8 cellular contexts compared by ENCODE assay signal in the genomic region with DNA sequence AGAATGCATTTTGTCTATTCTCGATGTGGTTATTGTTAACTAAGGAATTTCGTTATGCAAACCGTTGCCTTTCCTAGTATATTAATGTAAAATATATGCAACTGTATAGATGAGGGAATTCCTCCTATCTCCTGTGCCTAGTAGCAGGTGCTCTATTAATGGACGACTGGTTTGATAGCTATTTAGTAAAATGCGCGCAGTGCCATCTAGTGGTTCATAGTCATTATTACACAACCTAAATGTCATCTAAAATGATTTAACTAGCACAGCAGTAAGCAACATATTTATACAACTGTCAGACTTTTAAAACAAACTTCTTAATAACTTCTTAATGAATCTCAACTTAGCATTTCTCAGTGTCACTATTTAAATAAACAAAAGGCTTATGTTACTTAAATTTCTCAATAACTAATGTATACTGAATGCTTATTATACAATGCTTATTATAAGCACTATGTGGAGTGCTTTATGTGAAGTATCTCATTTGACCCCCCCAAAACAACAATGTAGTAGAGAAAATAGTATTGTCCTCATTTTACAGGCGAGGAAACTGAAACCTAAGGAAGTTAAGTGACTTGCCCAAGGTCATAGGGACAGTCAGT.
DNase-seq lines count a peak whose midpoint lies in the region; ATAC-seq and TF ChIP-seq lines count a peak whose summit lies in the region.

No MANE protein-coding gene starts in this region.

- peak; percentile 78 for DNase-seq in DMS153 treated with DMSO at 0.1 percent for 48 hours (lab: John Stamatoyannopoulos, UW; ENCODE audit: unreplicated experiment)
- peak; percentile 98 for DNase-seq in NCI-H510A treated with DMSO at 0.1 percent for 48 hours (lab: John Stamatoyannopoulos, UW)
- DNase-seq in activated naive CD8-positive, alpha-beta T cell treated with anti-CD3 and anti-CD28 coated beads for 36 hours = peak; percentile 4
- no peak for DNase-seq in glutamatergic neuron
- DNase-seq in putamen (ENCODE audit: low spot score) = peak; percentile 71
- DNase-seq in mesenteric fat pad (ENCODE audit: low spot score) = no peak

- TF ChIP-seq CTCF in glutamatergic neuron (IDR thresholded peaks at IDR 0.05; ENCODE audit: partially characterized antibody, unreplicated experiment) = peak; percentile 83

- peaks cover 3% of the 10 kb centered on the region for H3K9me3 Mint-ChIP-seq in activated naive CD8-positive, alpha-beta T cell treated with anti-CD3 and anti-CD28 coated beads for 36 hours
- H3K9me3 Mint-ChIP-seq in glutamatergic neuron (ENCODE audit: unreplicated experiment) = no peaks in the 10 kb centered on the region

- H3K27ac Mint-ChIP-seq in activated naive CD8-positive, alpha-beta T cell treated with anti-CD3 and anti-CD28 coated beads for 36 hours = no peak overlapping the region
- H3K27ac Mint-ChIP-seq in glutamatergic neuron (ENCODE audit: unreplicated experiment) = no peak overlapping the region

- H3K27me3 Mint-ChIP-seq in activated naive CD8-positive, alpha-beta T cell treated with anti-CD3 and anti-CD28 coated beads for 36 hours = peaks cover 20% of the 10 kb centered on the region
- H3K27me3 Mint-ChIP-seq in glutamatergic neuron (ENCODE audit: unreplicated experiment) = peaks cover 1% of the 10 kb centered on the region

- ATAC-seq in GM19397 (IDR thresholded peaks at IDR 0.05; ENCODE audit: unreplicated experiment) = peak; percentile 84
- peak; percentile 62 for ATAC-seq in HG03520 (IDR thresholded peaks at IDR 0.05; ENCODE audit: unreplicated experiment)

- no peak overlapping the region for H3K4me3 Mint-ChIP-seq in activated naive CD8-positive, alpha-beta T cell treated with anti-CD3 and anti-CD28 coated beads for 36 hours
- no peak overlapping the region for H3K4me3 Mint-ChIP-seq in glutamatergic neuron (ENCODE audit: unreplicated experiment)

- H3K4me1 Mint-ChIP-seq in activated naive CD8-positive, alpha-beta T cell treated with anti-CD3 and anti-CD28 coated beads for 36 hours = peaks cover 9% of the 10 kb centered on the region
- H3K4me1 Mint-ChIP-seq in glutamatergic neuron (ENCODE audit: low read depth, unreplicated experiment) = no peaks in the 10 kb centered on the region

- H3K36me3 Mint-ChIP-seq in activated naive CD8-positive, alpha-beta T cell treated with anti-CD3 and anti-CD28 coated beads for 36 hours = no peaks in the 10 kb centered on the region
- no peaks in the 10 kb centered on the region for H3K36me3 Mint-ChIP-seq in glutamatergic neuron (ENCODE audit: unreplicated experiment)

Comparison
In these comparisons a context has a peak if more than half of its experiments do, and no peak if none do; other contexts are left out.
1. DNase-seq: peak in DMS153 treated with DMSO at 0.1 percent for 48 hours (single experiment), NCI-H510A treated with DMSO at 0.1 percent for 48 hours (single experiment), activated naive CD8-positive, alpha-beta T cell treated with anti-CD3 and anti-CD28 coated beads for 36 hours (single experiment) and putamen (single experiment); none in glutamatergic neuron (single experiment) and mesenteric fat pad (single experiment).